ENCODE assay signal across 25 cellular contexts in the genomic region with DNA sequence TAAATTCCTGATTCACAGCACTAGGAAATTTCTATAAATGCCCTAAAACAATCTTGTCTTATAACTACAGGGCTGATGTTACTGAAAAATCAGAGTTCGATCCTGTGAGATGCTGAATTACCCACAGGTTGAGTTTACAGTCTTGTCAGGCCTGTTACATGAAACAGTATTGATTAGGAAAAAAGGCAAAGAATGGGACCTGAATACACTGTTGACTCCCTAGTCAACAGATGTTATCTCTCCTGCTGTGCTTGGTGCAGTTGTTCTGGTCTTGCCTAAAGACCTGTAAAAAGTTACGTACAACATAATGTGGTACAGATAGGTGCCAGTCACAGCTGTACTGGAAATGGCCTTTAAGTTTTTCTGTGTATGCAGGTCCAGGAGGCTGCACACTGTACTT.
DNase-seq lines count a peak whose midpoint lies in the region; ATAC-seq, FAIRE-seq and TF ChIP-seq lines count a peak whose summit lies in the region.
"Had no signal": no experiment of that assay in that cellular context is flagged by ENCODE, and none has a peak within 500 bp of the region (broad histone marks: within the 10 kb centered on the region; RNA-seq: fewer than 3 reads in every experiment).

No MANE protein-coding gene starts in this region.

- no peak overlapping the region for H3K23ac ChIP-seq in H1 (ENCODE audit: insufficient read length)

- H3K36me3 ChIP-seq in HepG2 (replicated peaks in 1 of 2; ENCODE audit: control insufficient read depth in 1 of 2, insufficient read depth in 2 of 2, low read length in 2 of 2) (no peaks in the 10 kb centered on the region), right lobe of liver (no peaks in the 10 kb centered on the region), H1 (ENCODE audit: control insufficient read depth in 2 of 4, insufficient read depth in 4 of 4, low read length in 3 of 4) (no peaks in the 10 kb centered on the region), lower lobe of right lung (no peaks in the 10 kb centered on the region)
- H3K36me3 ChIP-seq: BLaER1 treated with 17β-estradiol and CSF1 and Interleukin-3, amounts not matched to agents 10 nM and 100 nM; HAP-1 had no signal

- no peaks in the 10 kb centered on the region for H4K20me1 ChIP-seq in HepG2 (ENCODE audit: insufficient read depth, low read length)
- no peaks in the 10 kb centered on the region for H4K20me1 ChIP-seq in H1 (replicated peaks in 1 of 2; ENCODE audit: control insufficient read depth in 1 of 2, insufficient read depth in 2 of 2, low read length in 2 of 2)
- H4K20me1 ChIP-seq: BLaER1 treated with 17β-estradiol and CSF1 and Interleukin-3, amounts not matched to agents 10 nM and 100 nM had no signal

- no peaks in the 10 kb centered on the region for H3K79me1 ChIP-seq in H1 (ENCODE audit: low read depth, low read length)

- H2BK20ac ChIP-seq in H1 (ENCODE audit: low read length) = no peak overlapping the region

- ATAC-seq in HepG2 (peak; percentile 79), right lobe of liver (no peak), lower lobe of right lung (no peak)

- no peak overlapping the region for H4K91ac ChIP-seq in H1 (replicated peaks; ENCODE audit: insufficient read length, low read length)

- no peak for TF ChIP-seq CTCF in HepG2 (CRISPR knock-in tag; IDR thresholded peaks at IDR 0.05)
- TF ChIP-seq CTCF in right lobe of liver (IDR thresholded peaks at IDR 0.05) = no peak
- no peak for TF ChIP-seq CTCF in H1 (IDR thresholded peaks at IDR 0.05; ENCODE audit: control extremely low read depth in 1 of 3, insufficient read depth in 1 of 3, low read depth in 1 of 3, low read length in 3 of 3)
- TF ChIP-seq CTCF in nephron (IDR thresholded peaks at IDR 0.05; ENCODE audit: unreplicated experiment in 3 of 3) = no peak
- TF ChIP-seq CTCF in lower lobe of right lung (IDR thresholded peaks at IDR 0.05) = no peak

- H3K4me1 ChIP-seq in HepG2 (ENCODE audit: insufficient read depth, low read length) (peaks cover 37% of the 10 kb centered on the region), right lobe of liver (peaks cover 0 to 10% (median 0%) of the 10 kb centered on the region in 4 donors), H1 (replicated peaks in 1 of 4; ENCODE audit: control insufficient read depth in 3 of 4, insufficient read depth in 4 of 4, low read length in 3 of 4) (no peaks in the 10 kb centered on the region), lower lobe of right lung (no peaks in the 10 kb centered on the region)

- no peaks in the 10 kb centered on the region for H3K9me3 ChIP-seq in HepG2 (ENCODE audit: low read length)
- H3K9me3 ChIP-seq in right lobe of liver = no peaks in the 10 kb centered on the region
- H3K9me3 ChIP-seq in H1 (ENCODE audit: insufficient read depth in 2 of 2, low read depth in 1 of 2, low read length in 1 of 2) = no peaks in the 10 kb centered on the region
- no peaks in the 10 kb centered on the region for H3K9me3 ChIP-seq in lower lobe of right lung
- H3K9me3 ChIP-seq: BLaER1 treated with 17β-estradiol and CSF1 and Interleukin-3, amounts not matched to agents 10 nM and 100 nM; HAP-1 had no signal

- H3K27ac ChIP-seq in HepG2 (ENCODE audit: extremely low read length, insufficient read depth, low read length) (no peak overlapping the region), right lobe of liver (no peak overlapping the region), H1 (ENCODE audit: low read depth, low read length) (no peak overlapping the region), lower lobe of right lung (no peak overlapping the region)
- H3K27ac ChIP-seq: 22Rv1; BLaER1 treated with 17β-estradiol and CSF1 and Interleukin-3, amounts not matched to agents 10 nM and 100 nM; GM23248 had no signal

- H3K27me3 Mint-ChIP-seq in nephron (ENCODE audit: low read depth) = no peaks in the 10 kb centered on the region

- CTCF ChIA-PET in HepG2 (lab: Yijun Ruan, JAX; ENCODE audit: low intra/inter-chr PET ratio, low total read pairs) (no interaction called here), H1 (lab: Charles Lee; ENCODE audit: partially characterized antibody) (interaction anchor here (0.7 to 3.3 kb wide), 2 partner anchors 14 to 162 kb away, joined by 3 to 22 read pairs; no protein-coding TSS in a partner anchor)

- no peak overlapping the region for H4K5ac ChIP-seq in H1 (ENCODE audit: insufficient read length, low read depth, low read length)

- no peak overlapping the region for H2BK120ac ChIP-seq in H1 (replicated peaks; ENCODE audit: low read depth, low read length)

- H3K4me3 Mint-ChIP-seq in nephron = no peak overlapping the region
- H3K4me3 Mint-ChIP-seq: B cell; CD14-positive monocyte; CD4-positive, alpha-beta T cell; CD8-positive, alpha-beta memory T cell; HFFc6 had no signal

- H2BK12ac ChIP-seq in H1 (ENCODE audit: low read depth, low read length) = no peak overlapping the region

- no peaks in the 10 kb centered on the region for H3K27me3 ChIP-seq in HepG2 (ENCODE audit: control insufficient read depth in 1 of 2, insufficient read depth in 2 of 2, low read length in 2 of 2)
- no peaks in the 10 kb centered on the region for H3K27me3 ChIP-seq in right lobe of liver
- H3K27me3 ChIP-seq in H1 (replicated peaks in 1 of 4; ENCODE audit: control insufficient read depth in 3 of 4, extremely low read depth in 1 of 4, insufficient read depth in 3 of 4, low read length in 3 of 4) = no peaks in the 10 kb centered on the region
- H3K27me3 ChIP-seq in lower lobe of right lung (ENCODE audit: low read depth) = no peaks in the 10 kb centered on the region
- H3K27me3 ChIP-seq: BLaER1 treated with 17β-estradiol and CSF1 and Interleukin-3, amounts not matched to agents 10 nM and 100 nM had no signal

- no peak overlapping the region for H3K56ac ChIP-seq in H1 (replicated peaks; ENCODE audit: insufficient read length, low read depth, low read length)

- H3K9me3 Mint-ChIP-seq in nephron = no peaks in the 10 kb centered on the region
- H3K9me3 Mint-ChIP-seq: CD14-positive monocyte; CD4-positive, alpha-beta T cell; CD8-positive, alpha-beta memory T cell; HFFc6 had no signal

- no peak overlapping the region for H2BK15ac ChIP-seq in H1 (ENCODE audit: low read length)

- H2BK5ac ChIP-seq in H1 (ENCODE audit: low read depth, low read length) = no peak overlapping the region

- H3K23me2 ChIP-seq in H1 (ENCODE audit: low read depth, low read length) = no peaks in the 10 kb centered on the region

- H3K4ac ChIP-seq in H1 (replicated peaks; ENCODE audit: insufficient read length, low read depth, low read length) = no peak overlapping the region

- H3K9ac ChIP-seq in HepG2 (ENCODE audit: insufficient read depth, low read depth, low read length) (no peak overlapping the region), H1 (replicated peaks in 1 of 4; ENCODE audit: extremely low read depth in 1 of 4, low read depth in 3 of 4, low read length in 3 of 4) (no peak overlapping the region)
- H3K9ac ChIP-seq: BLaER1 treated with 17β-estradiol and CSF1 and Interleukin-3, amounts not matched to agents 10 nM and 100 nM; GM23248 had no signal

- no peaks in the 10 kb centered on the region for H3K79me2 ChIP-seq in HepG2 (ENCODE audit: insufficient read depth, low read length)
- H3K79me2 ChIP-seq in H1 (ENCODE audit: control insufficient read depth in 1 of 2, insufficient read depth in 2 of 2, low read length in 2 of 2) = no peaks in the 10 kb centered on the region

- FAIRE-seq in HepG2 (lab: Jason Lieb, UNC) = no peak
- FAIRE-seq in H1 (lab: Jason Lieb, UNC) = no peak
- FAIRE-seq: A204.1, D721Med, GM12878, GM19239, H54 had no signal

- peak; percentile 18 for DNase-seq in HepG2 (ENCODE audit: low spot score)
- DNase-seq in right lobe of liver = no peak
- DNase-seq in H1 (ENCODE audit: low read depth in 1 of 2, low spot score in 2 of 2) = no peak
- no peak for DNase-seq in NCI-H226
- no peak for DNase-seq in medulla oblongata (ENCODE audit: extremely low spot score)
- no peak for DNase-seq in lower lobe of right lung
- DNase-seq: CD4-positive, alpha-beta T cell; CD8-positive, alpha-beta memory T cell; DMS 273 treated with DMSO at 0.1 percent for 48 hours; DMS79; EL; GDM1; GM23248; HFFc6 had no signal

- no peak overlapping the region for H3K18ac ChIP-seq in H1 (ENCODE audit: extremely low read depth, low read length)

- in situ Hi-C loops in HepG2 (cut with HindIII; ENCODE audit: extremely low pct_ligation_motif_present, low pct_unique_long_range_greater_than_20kb) = loop anchor here (25.0 kb wide), 1 partner anchor 478 kb away; no protein-coding TSS in a partner anchor

- no peak overlapping the region for H4K8ac ChIP-seq in H1 (ENCODE audit: extremely low read depth, insufficient read depth, low read length)

- TF ChIP-seq EP300 in HepG2 (IDR thresholded peaks at IDR 0.05; ENCODE audit: low read depth in 2 of 2, low read length in 2 of 2) (0 out of 4 replicates have a peak, but pooled peaks of 1 of the 2 experiments have one; percentile 7), HepG2 (CRISPR knock-in tag; IDR thresholded peaks at IDR 0.05; ENCODE audit: borderline replicate concordance) (no peak), H1 (IDR thresholded peaks at IDR 0.05; ENCODE audit: borderline replicate concordance in 1 of 2, low read depth in 2 of 2, low read length in 2 of 2) (no peak)

- no peaks in the 10 kb centered on the region for H3K36me3 Mint-ChIP-seq in nephron (ENCODE audit: low read depth)
- H3K36me3 Mint-ChIP-seq: CD14-positive monocyte; CD8-positive, alpha-beta memory T cell had no signal

- H2AFZ ChIP-seq in HepG2 (ENCODE audit: low read length) (peak overlapping the region; percentile 54), H1 (ENCODE audit: low read length) (0 out of 2 replicates have a peak overlapping the region, but pooled peaks have one; percentile 15)

- intact Hi-C loops in HepG2 (cut with micrococcal nuclease; ENCODE audit: unreplicated experiment) = no loop called here
- intact Hi-C loops in right lobe of liver (cut with DNase I) = no loop called here
- intact Hi-C loops in lower lobe of right lung (cut with DNase I) = no loop called here

- H3K4me2 ChIP-seq in HepG2 (ENCODE audit: low read depth, low read length) (peak overlapping the region; percentile 16; the same call in 1 of the 2 replicates), H1 (ENCODE audit: insufficient read depth in 1 of 2, low read depth in 2 of 2, low read length in 2 of 2) (no peak overlapping the region)

- no peaks in the 10 kb centered on the region for H3K4me1 Mint-ChIP-seq in nephron
- H3K4me1 Mint-ChIP-seq: CD8-positive, alpha-beta memory T cell had no signal

- TF ChIP-seq RAD21 in HepG2 (CRISPR knock-in tag; IDR thresholded peaks at IDR 0.05) (no peak), H1 (IDR thresholded peaks at IDR 0.05 in 1 of 2, conservative IDR thresholded peaks at IDR 0.05 in 1 of 2; ENCODE audit: low read depth in 2 of 2, low read length in 2 of 2) (no peak)

- BruUV-seq in HepG2 (replicated peaks; lab: Mats Ljungman, UMichigan) = no TSS peak

- H3K4me3 ChIP-seq in HepG2 (replicated peaks in 1 of 3; ENCODE audit: insufficient read depth in 1 of 3, low read depth in 2 of 3, low read length in 3 of 3) (no peak overlapping the region; a peak in 1 of 6 replicates), right lobe of liver (no peak overlapping the region), H1 (ENCODE audit: extremely low read depth in 1 of 4, insufficient read depth in 2 of 4, low read depth in 3 of 4, low read length in 4 of 4) (no peak overlapping the region), lower lobe of right lung (no peak overlapping the region)
- H3K4me3 ChIP-seq: BLaER1 treated with 17β-estradiol and CSF1 and Interleukin-3, amounts not matched to agents 10 nM and 100 nM; GM12878; GM23248; HAP-1 had no signal

- no peak for TF ChIP-seq POLR2A in HepG2 (IDR thresholded peaks at IDR 0.05; ENCODE audit: insufficient read depth in 1 of 2, low read depth in 2 of 2, low read length in 2 of 2)
- no peak for TF ChIP-seq POLR2A in right lobe of liver (IDR thresholded peaks at IDR 0.05)
- TF ChIP-seq POLR2A in H1 (IDR thresholded peaks at IDR 0.05; ENCODE audit: control extremely low read depth in 1 of 2, low read depth in 2 of 2, low read length in 2 of 2) = no peak

- peak overlapping the region in 2 of 3 experiments; percentile 23 to 77 for H3K27ac Mint-ChIP-seq in nephron
- H3K27ac Mint-ChIP-seq: B cell; CD14-positive monocyte; CD4-positive, alpha-beta T cell; CD8-positive, alpha-beta memory T cell; HFFc6 had no signal

- no peak overlapping the region for H3K14ac ChIP-seq in H1 (ENCODE audit: insufficient read length)

- H2AK5ac ChIP-seq in H1 (ENCODE audit: low read depth, low read length) = no peak overlapping the region

- WGBS in HepG2 (ENCODE audit: low lambda C conversion rate) = 8% methylated on average over 2 of the region's 2 CpGs
- 85% methylated on average over 2 of the region's 2 CpGs for WGBS in right lobe of liver (ENCODE audit: insufficient coverage, low coverage, low lambda C conversion rate, missing lambda C conversion rate)
- 84% methylated on average over 2 of the region's 2 CpGs; no CpG with 5 or more reads in 1 of the 2 experiments for WGBS in H1 (ENCODE audit: extremely low coverage in 1 of 2, insufficient coverage in 1 of 2, insufficient read length in 1 of 2, insufficient replicate concordance in 2 of 2, low coverage in 1 of 2, low lambda C conversion rate in 2 of 2, missing lambda C conversion rate in 1 of 2), 2 experiments

- POLR2A ChIA-PET in HepG2 (lab: Yijun Ruan, JAX) (no interaction called here), H1 (lab: Charles Lee; ENCODE audit: partially characterized antibody) (no interaction called here)
